ENCODE assay signal across 11 cellular contexts in genomic region chr20:25553819-25554296, GRCh38. TPM values are rescaled to one million over a fixed set of nuclear protein-coding genes. Genes with fewer than 3 reads are reported as not detected.
A peak's percentile ranks its signal among the peaks of the same experiment; 100 is the strongest.
DNase-seq lines count a peak whose midpoint lies in the region; ATAC-seq, FAIRE-seq and TF ChIP-seq lines count a peak whose summit lies in the region.
"Had no signal": no experiment of that assay in that cellular context is flagged by ENCODE, and none has a peak within 500 bp of the region (broad histone marks: within the 10 kb centered on the region; RNA-seq: fewer than 3 reads in every experiment).

No MANE protein-coding gene starts in this region.

- H3K36me3 Mint-ChIP-seq in astrocyte (ENCODE audit: low read depth, unreplicated experiment), result peaks cover 8% of the 10 kb centered on the region

- H3K4me1 ChIP-seq in astrocyte (ENCODE audit: insufficient read depth, low read length), result peaks cover 9% of the 10 kb centered on the region
- peaks cover 5% of the 10 kb centered on the region for H3K4me1 ChIP-seq in mucosa of descending colon (ENCODE audit: low read depth)
- H3K4me1 ChIP-seq in suprapubic skin, result peaks cover 14% of the 10 kb centered on the region

- no peak overlapping the region for H3K9ac ChIP-seq in astrocyte (ENCODE audit: low read length)

- H3K36me3 ChIP-seq in astrocyte (ENCODE audit: insufficient read depth, low read length), result no peaks in the 10 kb centered on the region
- H3K36me3 ChIP-seq in mucosa of descending colon (ENCODE audit: low read depth), result no peaks in the 10 kb centered on the region
- no peaks in the 10 kb centered on the region for H3K36me3 ChIP-seq in suprapubic skin

- H3K4me3 ChIP-seq in astrocyte (ENCODE audit: insufficient read depth, low read depth, low read length), result no peak overlapping the region
- H3K4me3 ChIP-seq in mucosa of descending colon, result no peak overlapping the region
- H3K4me3 ChIP-seq in suprapubic skin, result no peak overlapping the region

- H3K79me2 ChIP-seq in astrocyte (ENCODE audit: insufficient read depth, low read length), result peaks cover 7% of the 10 kb centered on the region

- H3K4me2 ChIP-seq in astrocyte (ENCODE audit: low read length), result no peak overlapping the region

- H3K9me3 ChIP-seq in astrocyte (ENCODE audit: insufficient read depth, low read depth, low read length) (no peaks in the 10 kb centered on the region), mucosa of descending colon (no peaks in the 10 kb centered on the region), suprapubic skin (no peaks in the 10 kb centered on the region)

- H3K27me3 ChIP-seq in astrocyte (ENCODE audit: insufficient read depth, low read length), result no peaks in the 10 kb centered on the region
- no peaks in the 10 kb centered on the region for H3K27me3 ChIP-seq in suprapubic skin

- peaks cover 59% of the 10 kb centered on the region for H4K20me1 ChIP-seq in astrocyte (ENCODE audit: insufficient read depth, low read length)

- H3K4me3 Mint-ChIP-seq in astrocyte (ENCODE audit: unreplicated experiment), result no peak overlapping the region

- intact Hi-C loops in mucosa of descending colon (cut with DNase I, micrococcal nuclease), result no loop called here

- TF ChIP-seq EP300 in Ishikawa (IDR thresholded peaks at IDR 0.05; ENCODE audit: borderline replicate concordance) (no peak), suprapubic skin (IDR thresholded peaks at IDR 0.05) (no peak)

- no peak for TF ChIP-seq RAD21 in Ishikawa (IDR thresholded peaks at IDR 0.05; ENCODE audit: low read depth)

- H3K9me3 Mint-ChIP-seq in astrocyte (ENCODE audit: unreplicated experiment), result no peaks in the 10 kb centered on the region

- H3K27ac ChIP-seq in astrocyte (ENCODE audit: low read depth, low read length) (no peak overlapping the region), suprapubic skin (no peak overlapping the region)
- H3K27ac ChIP-seq: epithelial cell of prostate had no signal

- peak overlapping the region; percentile 89 for H3K27ac Mint-ChIP-seq in astrocyte (ENCODE audit: unreplicated experiment)

- 73% methylated on average over 6 of the region's 6 CpGs for WGBS in suprapubic skin

- TF ChIP-seq POLR2A in suprapubic skin (IDR thresholded peaks at IDR 0.05), result no peak

- DNase-seq in COLO668 (lab: John Stamatoyannopoulos, UW; ENCODE audit: unreplicated experiment), result peak; percentile 52
- DNase-seq in astrocyte (ENCODE audit: low read depth), result no peak
- peak in 1 of 3 donors; percentile 7 for DNase-seq in mucosa of descending colon
- no peak for DNase-seq in GOT3 (lab: John Stamatoyannopoulos, UW)
- no peak for DNase-seq in suprapubic skin (ENCODE audit: low spot score in 2 of 2)
- DNase-seq in GM19238 (ENCODE audit: insufficient read length, low spot score), result no peak
- DNase-seq: activated T-cell treated with anti-CD3 and anti-CD28 coated beads, Interleukin-2, amount 50 U/mL, for 1 hour; SIG-M5 had no signal

- no peaks in the 10 kb centered on the region for H3K27me3 Mint-ChIP-seq in astrocyte (ENCODE audit: low read depth, unreplicated experiment)

- no peak overlapping the region for H2AFZ ChIP-seq in astrocyte (ENCODE audit: low read depth, low read length)

- no peak for FAIRE-seq in astrocyte (lab: Jason Lieb, UNC)

- ATAC-seq in mucosa of descending colon (peak; percentile 21), HG03108 (IDR thresholded peaks at IDR 0.05; ENCODE audit: unreplicated experiment) (no peak)

- TF ChIP-seq CTCF in astrocyte (IDR thresholded peaks at IDR 0.05; ENCODE audit: insufficient read depth, low read depth, low read length) (no peak), mucosa of descending colon (IDR thresholded peaks at IDR 0.05) (no peak), suprapubic skin (IDR thresholded peaks at IDR 0.05) (no peak)

- H3K4me1 Mint-ChIP-seq in astrocyte (ENCODE audit: low read depth, unreplicated experiment), result peaks cover 23% of the 10 kb centered on the region

TF ChIP-seq in Ishikawa, 13 proteins besides CTCF, POLR2A, EP300 and RAD21:
- no peak for TF ChIP-seq MAX (IDR thresholded peaks at IDR 0.05)
- no peak for TF ChIP-seq TCF12 (IDR thresholded peaks at IDR 0.05; ENCODE audit: low read depth)
- no peak for TF ChIP-seq USF1 (IDR thresholded peaks at IDR 0.05)
- TF ChIP-seq ZBTB7A (IDR thresholded peaks at IDR 0.05; ENCODE audit: low read depth), result 0 out of 2 replicates have a peak, but pooled peaks have one; percentile 35
- TF ChIP-seq TAF1 (IDR thresholded peaks at IDR 0.05; ENCODE audit: low read depth), result no peak; the same call in 1 of the 2 replicates
- no peak for TF ChIP-seq REST (IDR thresholded peaks at IDR 0.05; ENCODE audit: low read depth)
- no peak for TF ChIP-seq FOXM1 (IDR thresholded peaks at IDR 0.05; ENCODE audit: borderline replicate concordance, low read depth)
- TF ChIP-seq EGR1 (IDR thresholded peaks at IDR 0.05), result no peak
- TF ChIP-seq TEAD4 (IDR thresholded peaks at IDR 0.05), result no peak
- 0 out of 2 replicates have a peak, but pooled peaks have one; percentile 25 for TF ChIP-seq YY1 (IDR thresholded peaks at IDR 0.05; ENCODE audit: low read depth)
- no peak for TF ChIP-seq CREB1 (IDR thresholded peaks at IDR 0.05; ENCODE audit: low read depth)
- TF ChIP-seq NFIC (IDR thresholded peaks at IDR 0.05), result peak; percentile 47; the same call in 1 of the 2 replicates
- TF ChIP-seq CEBPB (IDR thresholded peaks at IDR 0.05), result no peak

RNA-seq across cellular contexts. Expression of gene NINL, which starts 31.5 kb away (rescaled TPM):
- total RNA-seq in astrocyte (7.9 and 10.2 TPM in 2 replicates), mucosa of descending colon (10 to 100 TPM in 1 of 3 donors, 1 to 10 TPM in 2; 1.8 to 15.1 (median 3.3) TPM), suprapubic skin (1 to 10 TPM; 2.0 to 6.9 (median 2.6) TPM)
